8 cellular contexts compared by ENCODE assay signal in genomic region chr5:140108093-140109049, GRCh38. TPM values are rescaled to one million over a fixed set of nuclear protein-coding genes. Genes with fewer than 3 reads are reported as not detected.
DNase-seq lines count a peak whose midpoint lies in the region; ATAC-seq, FAIRE-seq and TF ChIP-seq lines count a peak whose summit lies in the region.

No MANE protein-coding gene starts in this region.

- TF ChIP-seq POLR2A in GM12878 (IDR thresholded peaks at IDR 0.05; ENCODE audit: low read depth, low read length), result no peak

- POLR2A ChIA-PET in Panc1 (lab: Charles Lee), result interaction anchor here (0.6 kb wide), 1 partner anchor 69 kb away, joined by 6 read pairs; no protein-coding TSS in a partner anchor
- POLR2A ChIA-PET in GM12878 (lab: Charles Lee), result interaction anchor here (0.6 to 1.7 kb wide), 9 partner anchors 10 to 186 kb away, joined by 3 to 10 read pairs (median 4); no protein-coding TSS in a partner anchor

- SMC1A ChIA-PET in GM12878 (lab: Charles Lee; ENCODE audit: uncharacterized antibody, unreplicated experiment), result interaction anchor here (0.9 to 3.4 kb wide), 8 partner anchors 10 to 35 kb away, joined by 3 to 31 read pairs (median 10); no protein-coding TSS in a partner anchor

- H3K4me2 ChIP-seq in GM12878 (ENCODE audit: control insufficient read depth, insufficient read depth), result peak overlapping the region; percentile 72
- peak overlapping the region; percentile 78 for H3K4me2 ChIP-seq in keratinocyte (ENCODE audit: control insufficient read depth, extremely low read depth, insufficient read depth, low read depth, low read length)

- peaks cover 10% of the 10 kb centered on the region for H3K36me3 Mint-ChIP-seq in stimulated activated effector memory CD8-positive, alpha-beta T cell treated with anti-CD3 and anti-CD28 coated beads, Interleukin-12 subunit alpha, Interleukin-12 subunit beta, amount 100 ng/mL, for 72 hours

- H3K27ac Mint-ChIP-seq in stimulated activated effector memory CD8-positive, alpha-beta T cell treated with anti-CD3 and anti-CD28 coated beads, Interleukin-12 subunit alpha, Interleukin-12 subunit beta, amount 100 ng/mL, for 72 hours, result peak overlapping the region; percentile 92

- H3K27ac ChIP-seq in Panc1 (ENCODE audit: low read length), result peak overlapping the region; percentile 96
- H3K27ac ChIP-seq in GM12878 (ENCODE audit: control insufficient read depth, insufficient read depth), result peak overlapping the region; percentile 35
- H3K27ac ChIP-seq in keratinocyte (ENCODE audit: control insufficient read depth, insufficient read depth, low read length), result peak overlapping the region; percentile 45

- H4K20me1 ChIP-seq in GM12878 (ENCODE audit: control insufficient read depth, insufficient read depth) (no peaks in the 10 kb centered on the region), keratinocyte (ENCODE audit: control insufficient read depth, extremely low read depth, insufficient read depth, low read length) (no peaks in the 10 kb centered on the region)

- no peaks in the 10 kb centered on the region for H3K9me3 ChIP-seq in Panc1 (ENCODE audit: control insufficient read depth, insufficient read depth, low read depth, low read length)
- no peaks in the 10 kb centered on the region for H3K9me3 ChIP-seq in GM12878 (replicated peaks; ENCODE audit: control insufficient read depth, insufficient read depth, low read length)
- no peaks in the 10 kb centered on the region for H3K9me3 ChIP-seq in keratinocyte (ENCODE audit: control insufficient read depth, low read depth, low read length)

- TF ChIP-seq CTCF in Panc1 (IDR thresholded peaks at IDR 0.05), result no peak
- TF ChIP-seq CTCF in GM12878 (IDR thresholded peaks at IDR 0.05 in 2 of 3, conservative IDR thresholded peaks at IDR 0.05 in 1 of 3; ENCODE audit: control insufficient read depth in 2 of 3, extremely low read depth in 1 of 3, insufficient read depth in 1 of 3, low read depth in 3 of 3, low read length in 3 of 3), result no peak
- peak in 1 of 3 experiments; percentile 18 for TF ChIP-seq CTCF in keratinocyte (optimal IDR thresholded peaks at IDR 0.05 in 1 of 3, IDR thresholded peaks at IDR 0.05 in 1 of 3, conservative IDR thresholded peaks at IDR 0.05 in 1 of 3; ENCODE audit: extremely low read depth in 1 of 3, insufficient read depth in 2 of 3, low read length in 3 of 3)

- CTCF ChIA-PET in Panc1 (lab: Charles Lee) (interaction anchor here (0.6 kb wide), 4 partner anchors 30 to 108 kb away, joined by 3 to 5 read pairs (median 4); no protein-coding TSS in a partner anchor), GM12878 (lab: Yijun Ruan, JAX) (interaction anchor here (0.6 to 3.5 kb wide), 16 partner anchors 9 to 342 kb away, joined by 3 to 21 read pairs (median 6); no protein-coding TSS in a partner anchor)

- dilution Hi-C loops in keratinocyte (cut with MboI; ENCODE audit: extremely low pct_ligation_motif_present, low sequenced_read_pairs), result no loop called here

- H3K4me3 Mint-ChIP-seq in stimulated activated effector memory CD8-positive, alpha-beta T cell treated with anti-CD3 and anti-CD28 coated beads, Interleukin-12 subunit alpha, Interleukin-12 subunit beta, amount 100 ng/mL, for 72 hours, result peak overlapping the region; percentile 89

- intact Hi-C loops in Panc1 (cut with micrococcal nuclease; ENCODE audit: unreplicated experiment) (no loop called here), GM12878 (cut with micrococcal nuclease; ENCODE audit: unreplicated experiment) (loop anchor here (5.0 kb wide), 1 partner anchor 66 kb away; the partner anchor contains the start of gene NRG2)

- RAD21 ChIA-PET in GM12878 (lab: Charles Lee; ENCODE audit: unreplicated experiment), result interaction anchor here (0.6 to 1.9 kb wide), 10 partner anchors 10 to 161 kb away, joined by 3 to 5 read pairs (median 4); no protein-coding TSS in a partner anchor

- H3K79me2 ChIP-seq in GM12878 (ENCODE audit: control insufficient read depth, insufficient read depth, low read length) (peaks cover 34% of the 10 kb centered on the region), keratinocyte (ENCODE audit: control insufficient read depth, insufficient read depth, low read length) (peaks cover 51% of the 10 kb centered on the region)

- peak; percentile 7 to 71 for DNase-seq in activated CD4-positive, alpha-beta T cell treated with anti-CD3 and anti-CD28 coated beads for 24 hours (ENCODE audit: low read depth in 2 of 2)
- DNase-seq in activated CD4-positive, alpha-beta T cell treated with anti-CD3 and anti-CD28 coated beads for 1 hour, result no peak
- DNase-seq in Panc1 (ENCODE audit: low read depth, low spot score) (no peak), GM12878 (ENCODE audit: low read depth, low spot score) (no peak), keratinocyte (ENCODE audit: low read depth, low spot score) (no peak)
- peak in 1 of 2 donors; percentile 70 for DNase-seq in stimulated activated effector memory CD8-positive, alpha-beta T cell treated with anti-CD3 and anti-CD28 coated beads, Interleukin-12 subunit alpha, Interleukin-12 subunit beta, amount 100 ng/mL, for 72 hours (ENCODE audit: low spot score in 2 of 2)
- no peak for DNase-seq in NK-92 treated with Interleukin-12 subunit alpha and Interleukin-12 subunit beta, amount 100 ng/mL, for 24 hours (lab: John Stamatoyannopoulos, UW)

- H3K36me3 ChIP-seq in Panc1 (ENCODE audit: control insufficient read depth, insufficient read depth, low read length) (no peaks in the 10 kb centered on the region; the same call in 1 of the 2 replicates), GM12878 (ENCODE audit: control insufficient read depth in 2 of 2, insufficient read depth in 2 of 2, low read length in 1 of 2) (no peaks in the 10 kb centered on the region), keratinocyte (ENCODE audit: control insufficient read depth in 2 of 2, extremely low read depth in 1 of 2, insufficient read depth in 2 of 2, low read length in 2 of 2) (no peaks in the 10 kb centered on the region)

- no peak for TF ChIP-seq EP300 in GM12878 (IDR thresholded peaks at IDR 0.05; ENCODE audit: borderline replicate concordance in 1 of 2, control insufficient read depth in 1 of 2, low read depth in 2 of 2, low read length in 2 of 2)

- H3K4me3 ChIP-seq in Panc1 (ENCODE audit: low read depth in 2 of 2, low read length in 2 of 2) (peak overlapping the region; percentile 87 to 93), GM12878 (peak overlapping the region; percentile 86), keratinocyte (ENCODE audit: control insufficient read depth in 2 of 3, extremely low read depth in 1 of 3, insufficient read depth in 2 of 3, low read depth in 1 of 3, low read length in 3 of 3) (peak overlapping the region; percentile 57 to 84 (median 84))

- under 1% methylated on average over 33 of the region's 53 CpGs for WGBS in GM12878 (ENCODE audit: insufficient coverage, insufficient replicate concordance, low lambda C conversion rate, missing lambda C conversion rate)

- peaks cover 50% of the 10 kb centered on the region for H3K4me1 Mint-ChIP-seq in stimulated activated effector memory CD8-positive, alpha-beta T cell treated with anti-CD3 and anti-CD28 coated beads, Interleukin-12 subunit alpha, Interleukin-12 subunit beta, amount 100 ng/mL, for 72 hours

- in situ Hi-C loops in Panc1 (cut with HindIII; ENCODE audit: low pct_unique_long_range_greater_than_20kb, low sequenced_read_pairs) (no loop called here), GM12878 (cut with MboI) (no loop called here)

- H3K9me3 Mint-ChIP-seq in stimulated activated effector memory CD8-positive, alpha-beta T cell treated with anti-CD3 and anti-CD28 coated beads, Interleukin-12 subunit alpha, Interleukin-12 subunit beta, amount 100 ng/mL, for 72 hours, result no peaks in the 10 kb centered on the region

- ATAC-seq in Panc1, result peak; percentile 16; the same call in 1 of the 2 replicates
- peak; percentile 15 for ATAC-seq in GM12878
- peak; percentile 3 for ATAC-seq in stimulated activated effector memory CD8-positive, alpha-beta T cell treated with anti-CD3 and anti-CD28 coated beads, Interleukin-12 subunit alpha, Interleukin-12 subunit beta, amount 100 ng/mL, for 72 hours
- ATAC-seq in HG03565 (IDR thresholded peaks at IDR 0.05; ENCODE audit: unreplicated experiment), result no peak

- H3K27me3 ChIP-seq in Panc1 (ENCODE audit: control insufficient read depth, insufficient read depth, low read length) (no peaks in the 10 kb centered on the region), GM12878 (replicated peaks in 1 of 2; ENCODE audit: control insufficient read depth in 2 of 2, insufficient read depth in 2 of 2, low read length in 1 of 2) (no peaks in the 10 kb centered on the region), keratinocyte (ENCODE audit: control insufficient read depth, extremely low read depth, insufficient read depth, low read length) (no peaks in the 10 kb centered on the region)

- no peaks in the 10 kb centered on the region for H3K9me1 ChIP-seq in keratinocyte (ENCODE audit: control insufficient read depth, extremely low read depth, insufficient read depth, low read length)

- H3K4me1 ChIP-seq in Panc1 (ENCODE audit: control insufficient read depth, insufficient read depth, low read length), result peaks cover 42% of the 10 kb centered on the region
- H3K4me1 ChIP-seq in GM12878 (ENCODE audit: control insufficient read depth, insufficient read depth, low read length), result peaks cover 24% of the 10 kb centered on the region
- peaks cover 22% of the 10 kb centered on the region for H3K4me1 ChIP-seq in keratinocyte (ENCODE audit: control insufficient read depth, extremely low read depth, insufficient read depth, low read length)

- H2AFZ ChIP-seq in GM12878 (ENCODE audit: control insufficient read depth, low read depth, low read length) (peak overlapping the region; percentile 37), keratinocyte (ENCODE audit: control insufficient read depth, low read length) (peak overlapping the region; percentile 79)

- H3K9ac ChIP-seq in GM12878 (ENCODE audit: control insufficient read depth, insufficient read depth, low read length) (peak overlapping the region; percentile 68), keratinocyte (ENCODE audit: control insufficient read depth, extremely low read depth, insufficient read depth, low read length) (peak overlapping the region; percentile 77)

- BruUV-seq in Panc1 (replicated peaks; lab: Mats Ljungman, UMichigan) (no TSS peak), GM12878 (replicated peaks; lab: Mats Ljungman, UMichigan) (TSS peak; percentile 78)

- TF ChIP-seq RAD21 in GM12878 (IDR thresholded peaks at IDR 0.05; ENCODE audit: insufficient read depth, low read depth, low read length), result no peak

- FAIRE-seq in GM12878 (lab: Jason Lieb, UNC) (no peak), keratinocyte (lab: Jason Lieb, UNC) (no peak)

RNA-seq across cellular contexts. Expression of gene PURA, which starts 5.5 kb away (rescaled TPM):
- total RNA-seq in Panc1 (2021; ENCODE audit: unreplicated experiment) (16.9 TPM), GM12878 (2014; rRNA removed) (11.7 and 11.9 TPM in 2 replicates), GM12878 (2014; rRNA removed; fragmentation: Illumina TruSeq; extraction: Trizol) (6.3 and 6.9 TPM in 2 replicates), GM12878 (2021) (11.8 TPM in 2 replicates)
- 32.8 TPM for polyA plus RNA-seq in Panc1 (2012; ENCODE audit: insufficient read length)
- total RNA-seq in GM12878 (2013; cell fraction: nucleolus; rRNA removed), result 17.7 and 18.3 TPM in 2 replicates
- polyA plus RNA-seq in GM12878 (2011; ENCODE audit: low read depth), result 0.76 TPM
- polyA plus RNA-seq in GM12878 (2011; rRNA removed) (4.9 and 6.8 TPM in 2 replicates), GM12878 (2014; fragmentation: Illumina TruSeq; extraction: Trizol) (6.7 and 7.8 TPM in 2 replicates), GM12878 (2014; fragmentation: Nextera tagmentation; extraction: Ambion mirVana) (1 to 10 TPM; 3.7 to 4.1 TPM), GM12878 (2014; rRNA removed) (5.9 and 7.5 TPM in 2 replicates), GM12878 (2016; fragmentation: Nextera tagmentation; extraction: Ambion mirVana) (1 to 10 TPM; 3.3 to 5.6 TPM), keratinocyte (2.2 to 4.1 TPM (median 3.0 TPM) in 3 replicates)
- polyA plus RNA-seq in GM12878 (2011; cell fraction: cytosol; rRNA removed), result 2.0 and 2.1 TPM in 2 replicates
- polyA plus RNA-seq in GM12878 (2011; cell fraction: nucleus; rRNA removed), result 4.1 and 5.4 TPM in 2 replicates
- 2.4 and 4.8 TPM in 2 replicates for polyA plus RNA-seq in GM12878 (2012)
- polyA minus RNA-seq in GM12878 (2011; rRNA and poly(A)+ RNA removed), result 4.6 and 4.9 TPM in 2 replicates
- polyA minus RNA-seq in GM12878 (2011; cell fraction: cytosol; rRNA and poly(A)+ RNA removed), result 3.6 and 4.1 TPM in 2 replicates
- 7.7 and 13.3 TPM in 2 replicates for polyA minus RNA-seq in GM12878 (2011; cell fraction: nucleus; rRNA and poly(A)+ RNA removed)
- polyA plus RNA-seq in keratinocyte (2011; ENCODE audit: low read depth), result 4.8 TPM
- polyA plus RNA-seq in keratinocyte (2011; cell fraction: cytosol; rRNA removed), result 2.1 and 2.9 TPM in 2 replicates
- 3.1 and 4.3 TPM in 2 replicates for polyA plus RNA-seq in keratinocyte (2011; cell fraction: nucleus; rRNA removed)
- 4.9 and 5.4 TPM in 2 replicates for polyA plus RNA-seq in keratinocyte (2012; ENCODE audit: low replicate concordance)
- polyA minus RNA-seq in keratinocyte, result 1.6 to 6.1 TPM (median 2.9 TPM) in 3 replicates
- polyA minus RNA-seq in keratinocyte (2011; cell fraction: cytosol; rRNA and poly(A)+ RNA removed), result 5.2 TPM
- polyA minus RNA-seq in keratinocyte (2011; cell fraction: nucleus; rRNA and poly(A)+ RNA removed), result 5.6 and 9.9 TPM in 2 replicates

RNA-seq across cellular contexts. Expression of gene IGIP, which starts 17.4 kb away (rescaled TPM):
- total RNA-seq in Panc1 (2021; ENCODE audit: unreplicated experiment) (7.7 TPM), GM12878 (2014; rRNA removed) (2.4 and 2.7 TPM in 2 replicates), GM12878 (2014; rRNA removed; fragmentation: Illumina TruSeq; extraction: Trizol) (2.5 and 3.4 TPM in 2 replicates), GM12878 (2021) (2.7 and 3.1 TPM in 2 replicates)
- 3.6 TPM for polyA plus RNA-seq in Panc1 (2012; ENCODE audit: insufficient read length)
- 5.8 and 6.6 TPM in 2 replicates for total RNA-seq in GM12878 (2013; cell fraction: nucleolus; rRNA removed)
- 1.1 TPM for polyA plus RNA-seq in GM12878 (2011; ENCODE audit: low read depth)
- polyA plus RNA-seq in GM12878 (2011; rRNA removed) (2.7 and 3.7 TPM in 2 replicates), GM12878 (2014; fragmentation: Illumina TruSeq; extraction: Trizol) (3.3 and 3.6 TPM in 2 replicates), GM12878 (2014; fragmentation: Nextera tagmentation; extraction: Ambion mirVana) (1 to 10 TPM in 1 of 2 experiments, under 1 TPM in 1; 0.58 to 1.2 TPM), GM12878 (2014; rRNA removed) (1.4 TPM in 2 replicates), GM12878 (2016; fragmentation: Nextera tagmentation; extraction: Ambion mirVana) (under 1 TPM; 0.64 to 0.72 TPM), keratinocyte (0.69 to 1.5 TPM (median 1.3 TPM) in 3 replicates)
- 0.84 and 0.94 TPM in 2 replicates for polyA plus RNA-seq in GM12878 (2011; cell fraction: cytosol; rRNA removed)
- polyA plus RNA-seq in GM12878 (2011; cell fraction: nucleus; rRNA removed), result 3.7 and 4.6 TPM in 2 replicates
- 1.1 and 2.9 TPM in 2 replicates for polyA plus RNA-seq in GM12878 (2012)
- polyA minus RNA-seq in GM12878 (2011; rRNA and poly(A)+ RNA removed), result 1.8 and 2.5 TPM in 2 replicates
- polyA minus RNA-seq in GM12878 (2011; cell fraction: cytosol; rRNA and poly(A)+ RNA removed), result 0.53 and 0.73 TPM in 2 replicates
- 2.5 and 4.2 TPM in 2 replicates for polyA minus RNA-seq in GM12878 (2011; cell fraction: nucleus; rRNA and poly(A)+ RNA removed)
- polyA plus RNA-seq in keratinocyte (2011; ENCODE audit: low read depth), result 1.7 TPM
- polyA plus RNA-seq in keratinocyte (2011; cell fraction: cytosol; rRNA removed), result 0.53 and 0.91 TPM in 2 replicates
- polyA plus RNA-seq in keratinocyte (2011; cell fraction: nucleus; rRNA removed), result 3.2 and 4.5 TPM in 2 replicates
- polyA plus RNA-seq in keratinocyte (2012; ENCODE audit: low replicate concordance), result 1.3 and 4.8 TPM in 2 replicates
- polyA minus RNA-seq in keratinocyte, result 0.59 to 2.9 TPM (median 2.5 TPM) in 3 replicates
- 1.5 TPM for polyA minus RNA-seq in keratinocyte (2011; cell fraction: cytosol; rRNA and poly(A)+ RNA removed)
- 2.0 and 5.0 TPM in 2 replicates for polyA minus RNA-seq in keratinocyte (2011; cell fraction: nucleus; rRNA and poly(A)+ RNA removed)

Comparison
In these comparisons a context has a peak if more than half of its experiments do, and no peak if none do; other contexts are left out.
1. DNase-seq: peak in activated CD4-positive, alpha-beta T cell treated with anti-CD3 and anti-CD28 coated beads for 24 hours (2 of 2); none in activated CD4-positive, alpha-beta T cell treated with anti-CD3 and anti-CD28 coated beads for 1 hour (single experiment), Panc1 (single experiment), GM12878 (single experiment), keratinocyte (single experiment) and NK-92 treated with Interleukin-12 subunit alpha and Interleukin-12 subunit beta, amount 100 ng/mL, for 24 hours (single experiment).
2. H3K27ac ChIP-seq: peak in every context shown above with its lines; median percentile 96 in Panc1; 45 in keratinocyte; 35 in GM12878.
3. Peak in every context shown above with its lines, with median percentiles within 50 percentile points of each other: H3K4me3 ChIP-seq.